Comparison of ENCODE assay signal across 1 cellular context in the genomic region with DNA sequence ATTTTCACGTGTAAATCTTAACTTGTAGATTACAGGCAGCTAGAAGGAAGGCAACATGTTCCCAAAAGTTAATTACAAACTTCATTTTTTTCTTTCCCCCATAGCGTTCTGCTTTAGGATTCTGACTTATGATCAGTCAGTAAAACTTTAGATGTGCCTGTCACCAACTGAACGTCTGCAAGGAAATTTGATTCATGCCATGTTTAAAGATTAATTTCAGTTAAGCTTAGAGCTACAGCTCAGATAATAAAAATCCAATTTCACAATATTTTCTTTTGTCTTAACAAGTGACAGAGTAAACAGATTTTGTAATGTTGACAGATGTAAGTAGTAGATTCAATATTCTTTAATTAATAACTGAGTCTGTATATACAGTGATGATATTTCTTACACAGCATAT.
TF ChIP-seq lines count a peak whose summit lies in the region.

No MANE protein-coding gene starts in this region.

TF ChIP-seq in A549, 52 proteins besides CTCF, POLR2A, EP300 and RAD21 (continued from another document):
- TF ChIP-seq, protein P1, sequence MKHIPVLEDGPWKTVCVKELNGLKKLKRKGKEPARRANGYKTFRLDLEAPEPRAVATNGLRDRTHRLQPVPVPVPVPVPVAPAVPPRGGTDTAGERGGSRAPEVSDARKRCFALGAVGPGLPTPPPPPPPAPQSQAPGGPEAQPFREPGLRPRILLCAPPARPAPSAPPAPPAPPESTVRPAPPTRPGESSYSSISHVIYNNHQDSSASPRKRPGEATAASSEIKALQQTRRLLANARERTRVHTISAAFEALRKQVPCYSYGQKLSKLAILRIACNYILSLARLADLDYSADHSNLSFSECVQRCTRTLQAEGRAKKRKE (CRISPR knock-in tag; IDR thresholded peaks at IDR 0.05; ENCODE audit: low read depth) = no peak
- no peak for TF ChIP-seq NR3C1 (IDR thresholded peaks at IDR 0.05)
- no peak for TF ChIP-seq FOSB (CRISPR knock-in tag; IDR thresholded peaks at IDR 0.05)
- TF ChIP-seq, protein P2, sequence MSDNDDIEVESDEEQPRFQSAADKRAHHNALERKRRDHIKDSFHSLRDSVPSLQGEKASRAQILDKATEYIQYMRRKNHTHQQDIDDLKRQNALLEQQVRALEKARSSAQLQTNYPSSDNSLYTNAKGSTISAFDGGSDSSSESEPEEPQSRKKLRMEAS (IDR thresholded peaks at IDR 0.05) = no peak
- TF ChIP-seq MAZ (IDR thresholded peaks at IDR 0.05; ENCODE audit: borderline replicate concordance, low read depth, low read length) = no peak
- peak; percentile 58; the same call in 1 of the 2 replicates for TF ChIP-seq GATA3 (IDR thresholded peaks at IDR 0.05; ENCODE audit: borderline replicate concordance)
- no peak for TF ChIP-seq MYC (IDR thresholded peaks at IDR 0.05; ENCODE audit: borderline replicate concordance, low read length)
- TF ChIP-seq ESRRA (IDR thresholded peaks at IDR 0.05; ENCODE audit: borderline replicate concordance, low read length) = no peak
- TF ChIP-seq SREBF2 (IDR thresholded peaks at IDR 0.05) = no peak
- TF ChIP-seq, protein P3, sequence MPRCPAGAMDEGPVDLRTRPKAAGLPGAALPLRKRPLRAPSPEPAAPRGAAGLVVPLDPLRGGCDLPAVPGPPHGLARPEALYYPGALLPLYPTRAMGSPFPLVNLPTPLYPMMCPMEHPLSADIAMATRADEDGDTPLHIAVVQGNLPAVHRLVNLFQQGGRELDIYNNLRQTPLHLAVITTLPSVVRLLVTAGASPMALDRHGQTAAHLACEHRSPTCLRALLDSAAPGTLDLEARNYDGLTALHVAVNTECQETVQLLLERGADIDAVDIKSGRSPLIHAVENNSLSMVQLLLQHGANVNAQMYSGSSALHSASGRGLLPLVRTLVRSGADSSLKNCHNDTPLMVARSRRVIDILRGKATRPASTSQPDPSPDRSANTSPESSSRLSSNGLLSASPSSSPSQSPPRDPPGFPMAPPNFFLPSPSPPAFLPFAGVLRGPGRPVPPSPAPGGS (IDR thresholded peaks at IDR 0.05) = peak; percentile 66; the same call in 1 of the 3 replicates
- TF ChIP-seq, protein P4, sequence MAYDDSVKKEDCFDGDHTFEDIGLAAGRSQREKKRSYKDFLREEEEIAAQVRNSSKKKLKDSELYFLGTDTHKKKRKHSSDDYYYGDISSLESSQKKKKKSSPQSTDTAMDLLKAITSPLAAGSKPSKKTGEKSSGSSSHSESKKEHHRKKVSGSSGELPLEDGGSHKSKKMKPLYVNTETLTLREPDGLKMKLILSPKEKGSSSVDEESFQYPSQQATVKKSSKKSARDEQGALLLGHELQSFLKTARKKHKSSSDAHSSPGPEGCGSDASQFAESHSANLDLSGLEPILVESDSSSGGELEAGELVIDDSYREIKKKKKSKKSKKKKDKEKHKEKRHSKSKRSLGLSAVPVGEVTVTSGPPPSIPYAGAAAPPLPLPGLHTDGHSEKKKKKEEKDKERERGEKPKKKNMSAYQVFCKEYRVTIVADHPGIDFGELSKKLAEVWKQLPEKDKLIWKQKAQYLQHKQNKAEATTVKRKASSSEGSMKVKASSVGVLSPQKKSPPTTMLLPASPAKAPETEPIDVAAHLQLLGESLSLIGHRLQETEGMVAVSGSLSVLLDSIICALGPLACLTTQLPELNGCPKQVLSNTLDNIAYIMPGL (CRISPR knock-in tag; IDR thresholded peaks at IDR 0.05; ENCODE audit: borderline replicate concordance) = no peak
- no peak for TF ChIP-seq FOSL2 (IDR thresholded peaks at IDR 0.05)
- no peak; the same call in 1 of the 2 replicates for TF ChIP-seq FOSL2 (CRISPR knock-in tag; IDR thresholded peaks at IDR 0.05)
- TF ChIP-seq HEYL (CRISPR knock-in tag; IDR thresholded peaks at IDR 0.05) = no peak
- TF ChIP-seq HOXA7 (CRISPR knock-in tag; IDR thresholded peaks at IDR 0.05) = no peak
- TF ChIP-seq RARB (CRISPR knock-in tag; IDR thresholded peaks at IDR 0.05) = no peak
